In the genomic region with DNA sequence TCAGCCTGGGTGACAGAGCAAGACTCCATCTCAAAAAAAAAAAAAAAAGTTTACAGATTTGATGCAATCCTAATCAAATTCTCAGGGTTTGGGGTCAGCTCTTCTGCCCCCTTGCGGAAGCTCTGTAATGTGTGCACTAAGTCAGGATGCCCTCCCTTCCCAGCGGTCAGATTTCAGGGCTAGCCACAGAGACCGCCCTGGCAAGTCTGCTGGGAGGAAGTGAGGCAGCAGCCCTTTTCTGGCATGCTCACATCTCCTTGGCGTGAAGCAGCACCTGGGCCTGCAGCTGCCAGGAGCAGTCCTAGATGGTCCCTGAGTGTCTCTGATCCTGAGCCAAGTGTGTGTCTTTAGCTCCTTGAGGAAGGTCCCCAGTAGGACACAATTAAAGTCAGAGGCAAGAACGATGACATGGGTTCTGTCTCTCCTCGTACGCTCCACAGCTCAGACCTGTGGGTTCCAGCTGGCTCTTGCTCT, we compare ENCODE assay signal across 8 cellular contexts. TPM values are rescaled to one million over a fixed set of nuclear protein-coding genes. Genes with fewer than 3 reads are reported as not detected.
DNase-seq lines count a peak whose midpoint lies in the region; ATAC-seq and TF ChIP-seq lines count a peak whose summit lies in the region.

No MANE protein-coding gene starts in this region.

- DNase-seq in EL (peak; percentile 87), NCI-H69 (lab: John Stamatoyannopoulos, UW) (peak; percentile 83), dorsolateral prefrontal cortex (peak in 6 of 10 donors; percentile 37 to 62 (median 50)), lower lobe of right lung (peak; percentile 83)
- DNase-seq in activated CD4-positive, alpha-beta T cell treated with anti-CD3 and anti-CD28 coated beads, Interleukin-2, amount 50 U/mL, for 4 hours, result peak; percentile 60 to 61
- DNase-seq in stimulated activated CD8-positive, alpha-beta memory T cell treated with anti-CD3 and anti-CD28 coated beads, Interleukin-15, amount 100 ng/mL, for 1 hour (ENCODE audit: low read depth), result peak; percentile 52

- H3K36me3 ChIP-seq in lower lobe of right lung, result no peaks in the 10 kb centered on the region

- peaks cover 8% of the 10 kb centered on the region for H3K4me1 ChIP-seq in lower lobe of right lung

- intact Hi-C loops in dorsolateral prefrontal cortex (cut with DNase I), result loop anchor here (1.0 to 10.0 kb wide), 4 partner anchors 122 to 236 kb away; no protein-coding TSS in a partner anchor
- intact Hi-C loops in lower lobe of right lung (cut with DNase I), result loop anchor here (10.0 kb wide), 1 partner anchor 48 kb away; a partner anchor contains a TSS

- H3K27ac ChIP-seq in dorsolateral prefrontal cortex (no peak overlapping the region), lower lobe of right lung (peak overlapping the region; percentile 8)

- TF ChIP-seq CTCF in dorsolateral prefrontal cortex (IDR thresholded peaks at IDR 0.05 in 54 of 56, conservative IDR thresholded peaks at IDR 0.05 in 2 of 56; ENCODE audit: low read depth in 1 of 56, partially characterized antibody in 56 of 56), result peak; percentile 40 to 82 (median 69)
- TF ChIP-seq CTCF in lower lobe of right lung (IDR thresholded peaks at IDR 0.05), result peak; percentile 79

- peaks cover 0 to 5% (median 0%) of the 10 kb centered on the region in 45 donors for H3K27me3 ChIP-seq in dorsolateral prefrontal cortex
- H3K27me3 ChIP-seq in lower lobe of right lung (ENCODE audit: low read depth), result no peaks in the 10 kb centered on the region

- H3K4me3 ChIP-seq in dorsolateral prefrontal cortex (no peak overlapping the region), lower lobe of right lung (no peak overlapping the region)

- ATAC-seq in HG02642 (IDR thresholded peaks at IDR 0.05; ENCODE audit: poor library complexity, unreplicated experiment) (peak; percentile 75), lower lobe of right lung (peak; percentile 96 to 97), GM18858 (IDR thresholded peaks at IDR 0.05; ENCODE audit: unreplicated experiment) (no peak)

- no peaks in the 10 kb centered on the region for H3K9me3 ChIP-seq in lower lobe of right lung

RNA-seq across cellular contexts. Expression of a gene that starts 10.9 kb away (rescaled TPM):
- total RNA-seq in dorsolateral prefrontal cortex (1 to 10 TPM in 117 of 120 experiments, under 1 TPM in 3; 0.43 to 5.9 (median 2.2) TPM), lower lobe of right lung (27.8 TPM)

RNA-seq across cellular contexts. Expression of a gene that starts 17.7 kb away (rescaled TPM):
- total RNA-seq in dorsolateral prefrontal cortex (1 to 10 TPM in 43 of 120 experiments, under 1 TPM in 63, not detected in 14; 0.22 to 3.1 (median 0.89) TPM), lower lobe of right lung (3.0 TPM)

RNA-seq across cellular contexts. Expression of a gene that starts 21.1 kb away (rescaled TPM):
- total RNA-seq in dorsolateral prefrontal cortex (1 to 10 TPM in 2 of 120 experiments, under 1 TPM in 23, not detected in 95; 0.34 to 1.5 (median 0.54) TPM), lower lobe of right lung (1.0 TPM)

RNA-seq across cellular contexts. Expression of a gene that starts 37.5 kb away (rescaled TPM):
- 1 to 10 TPM in 111 of 120 experiments, under 1 TPM in 9; 0.43 to 9.0 (median 2.6) TPM for total RNA-seq in dorsolateral prefrontal cortex
- total RNA-seq in lower lobe of right lung, result 9.5 TPM

RNA-seq across cellular contexts. Expression of a gene that starts 45.8 kb away (rescaled TPM):
- total RNA-seq in dorsolateral prefrontal cortex, result 1 to 10 TPM in 27 of 120 experiments, under 1 TPM in 31, not detected in 62; 0.39 to 3.3 (median 0.93) TPM
- total RNA-seq in lower lobe of right lung, result 14.2 TPM
